Comparison of ENCODE assay signal across 25 cellular contexts in the genomic region with DNA sequence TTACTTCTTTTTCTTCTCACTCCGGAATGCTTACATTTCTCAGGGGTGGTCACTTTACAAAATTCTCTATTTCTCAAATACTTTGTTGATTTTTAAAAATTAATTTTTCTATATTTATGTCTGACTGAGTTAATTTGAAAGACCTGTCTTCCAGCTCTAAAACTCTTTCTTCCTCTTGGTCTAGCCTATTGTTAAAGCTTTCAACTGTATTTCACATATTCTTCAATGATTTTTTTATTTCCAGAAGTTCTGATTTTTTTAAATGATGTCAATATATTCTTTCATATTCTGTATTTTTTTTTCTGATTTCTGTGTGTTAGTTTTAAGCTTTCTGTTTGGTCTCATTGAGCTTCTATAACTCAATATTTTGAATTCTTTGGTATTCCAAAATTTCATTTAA. TPM values are rescaled to one million over a fixed set of nuclear protein-coding genes. Genes with fewer than 3 reads are reported as not detected.
"Had no signal": no experiment of that assay in that cellular context is flagged by ENCODE, and none has a peak within 500 bp of the region (broad histone marks: within the 10 kb centered on the region; RNA-seq: fewer than 3 reads in every experiment).

No MANE protein-coding gene starts in this region.

- H3K79me2 ChIP-seq: hepatocyte had no signal

- H3K9me3 ChIP-seq: right lobe of liver had no signal

- H3K36me3 ChIP-seq: heart right ventricle, left lung, lower lobe of right lung, right atrium auricular region, right lobe of liver, spleen, suprapubic skin, thoracic aorta, upper lobe of right lung had no signal

- FAIRE-seq: kidney, urothelium cell line had no signal

- H3K4me1 ChIP-seq: left lung, lower lobe of right lung, right atrium auricular region, right lobe of liver, spleen, upper lobe of right lung had no signal

- H2AFZ ChIP-seq: hepatocyte had no signal

- H3K27me3 Mint-ChIP-seq: progenitor cell of endocrine pancreas had no signal

- H3K4me3 ChIP-seq: heart right ventricle, hepatocyte, left lung, lower lobe of right lung, right atrium auricular region, right lobe of liver, spleen, suprapubic skin, thoracic aorta, tibial artery, upper lobe of right lung had no signal

- ATAC-seq: heart right ventricle; left lung; lower lobe of right lung; naive thymus-derived CD4-positive, alpha-beta T cell; right lobe of liver; stimulated activated effector memory CD8-positive, alpha-beta T cell treated with anti-CD3 and anti-CD28 coated beads, Interleukin-12 subunit alpha, Interleukin-12 subunit beta, amount 100 ng/mL, for 72 hours had no signal

- H3K27ac Mint-ChIP-seq: mesothelial cell of epicardium; naive thymus-derived CD4-positive, alpha-beta T cell; nephron; progenitor cell of endocrine pancreas; stimulated activated effector memory CD8-positive, alpha-beta T cell treated with anti-CD3 and anti-CD28 coated beads, Interleukin-12 subunit alpha, Interleukin-12 subunit beta, amount 100 ng/mL, for 72 hours; stimulated activated naive CD8-positive, alpha-beta T cell treated with anti-CD3 and anti-CD28 coated beads, Interleukin-15, Interleukin-2, amounts not matched to agents 100 ng/mL and 50 ng/mL, for 24 hours had no signal

- H3K4me2 ChIP-seq: hepatocyte had no signal

- H3K27me3 ChIP-seq: heart right ventricle, hepatocyte, left lung, right atrium auricular region, right lobe of liver, spleen, suprapubic skin, tibial artery, upper lobe of right lung had no signal

- H3K27ac ChIP-seq: heart right ventricle, hepatocyte, left lung, lower lobe of right lung, right atrium auricular region, right lobe of liver, spleen, suprapubic skin, thoracic aorta, tibial artery, upper lobe of right lung had no signal

- H3K4me3 Mint-ChIP-seq: mesothelial cell of epicardium; naive thymus-derived CD4-positive, alpha-beta T cell; nephron; neural crest cell; stimulated activated effector memory CD8-positive, alpha-beta T cell treated with anti-CD3 and anti-CD28 coated beads, Interleukin-12 subunit alpha, Interleukin-12 subunit beta, amount 100 ng/mL, for 72 hours; stimulated activated naive CD8-positive, alpha-beta T cell treated with anti-CD3 and anti-CD28 coated beads, Interleukin-15, Interleukin-2, amounts not matched to agents 100 ng/mL and 50 ng/mL, for 24 hours had no signal

- H3K36me3 Mint-ChIP-seq: stimulated activated effector memory CD8-positive, alpha-beta T cell treated with anti-CD3 and anti-CD28 coated beads, Interleukin-12 subunit alpha, Interleukin-12 subunit beta, amount 100 ng/mL, for 72 hours had no signal

- H3K4me1 Mint-ChIP-seq: mesothelial cell of epicardium; naive thymus-derived CD4-positive, alpha-beta T cell; nephron; neural crest cell; stimulated activated effector memory CD8-positive, alpha-beta T cell treated with anti-CD3 and anti-CD28 coated beads, Interleukin-12 subunit alpha, Interleukin-12 subunit beta, amount 100 ng/mL, for 72 hours had no signal

- DNase-seq: heart right ventricle; kidney; left colon; left lung; naive thymus-derived CD4-positive, alpha-beta T cell; nucleus accumbens; right lobe of liver; spleen; stimulated activated CD4-positive, alpha-beta T cell treated with anti-CD3 and anti-CD28 coated beads, Interleukin-4, amount 100 ng/mL, for 24 hours; stimulated activated naive CD4-positive, alpha-beta T cell; tibial artery; trophoblast cell; upper lobe of right lung had no signal

RNA-seq across cellular contexts. Expression of a gene that starts 27.3 kb away (rescaled TPM):
- polyA plus RNA-seq: naive thymus-derived CD4-positive, alpha-beta T cell had no signal
